10 cellular contexts compared by ENCODE assay signal in genomic region chr14:78902010-78902623, GRCh38.
DNase-seq lines count a peak whose midpoint lies in the region; ATAC-seq, FAIRE-seq and TF ChIP-seq lines count a peak whose summit lies in the region.
"Had no signal": no experiment of that assay in that cellular context is flagged by ENCODE, and none has a peak within 500 bp of the region (broad histone marks: within the 10 kb centered on the region; RNA-seq: fewer than 3 reads in every experiment).

No MANE protein-coding gene starts in this region.

- DNase-seq in A172 (ENCODE audit: low spot score) (peak; percentile 14), EL (peak; percentile 47), NCI-H1930 (lab: John Stamatoyannopoulos, UW) (peak; percentile 40 to 51), bronchial epithelial cell (ENCODE audit: low read depth) (peak; percentile 26), myocyte (ENCODE audit: low read depth) (peak; percentile 61)
- DNase-seq in effector memory CD8-positive, alpha-beta T cell: no peak
- DNase-seq in stimulated activated CD4-positive, alpha-beta T cell treated with anti-CD3 and anti-CD28 coated beads, Interleukin-4, amount 100 ng/mL, for 1 hour: no peak
- DNase-seq in CD4-positive, alpha-beta memory T cell: no peak

- no peak overlapping the region for H3K27ac Mint-ChIP-seq in effector memory CD8-positive, alpha-beta T cell
- no peak overlapping the region for H3K27ac Mint-ChIP-seq in CD4-positive, alpha-beta memory T cell

- H3K36me3 Mint-ChIP-seq in effector memory CD8-positive, alpha-beta T cell (ENCODE audit: insufficient read depth): no peaks in the 10 kb centered on the region
- H3K36me3 Mint-ChIP-seq in CD4-positive, alpha-beta memory T cell: no peaks in the 10 kb centered on the region

- H3K9me3 ChIP-seq in CD4-positive, alpha-beta memory T cell (ENCODE audit: control insufficient read depth in 1 of 2, low read length in 2 of 2): no peaks in the 10 kb centered on the region
- H3K9me3 ChIP-seq: thoracic aorta had no signal

- no peak for FAIRE-seq in bronchial epithelial cell (lab: Jason Lieb, UNC)

- no peaks in the 10 kb centered on the region for H3K4me1 Mint-ChIP-seq in effector memory CD8-positive, alpha-beta T cell (ENCODE audit: low read depth in 2 of 2)
- no peaks in the 10 kb centered on the region for H3K4me1 Mint-ChIP-seq in CD4-positive, alpha-beta memory T cell

- intact Hi-C loops in CD4-positive, alpha-beta memory T cell (cut with micrococcal nuclease): no loop called here

- no peak overlapping the region for H3K4me3 ChIP-seq in bronchial epithelial cell (ENCODE audit: low read depth, low read length)
- H3K4me3 ChIP-seq in CD4-positive, alpha-beta memory T cell (ENCODE audit: low read length in 2 of 2): no peak overlapping the region
- H3K4me3 ChIP-seq: thoracic aorta had no signal

- POLR2A ChIA-PET in CD4-positive, alpha-beta memory T cell (lab: Charles Lee; ENCODE audit: partially characterized antibody): no interaction called here

- H3K4me1 ChIP-seq in CD4-positive, alpha-beta memory T cell (ENCODE audit: insufficient read depth, low read length): no peaks in the 10 kb centered on the region

- H3K27me3 Mint-ChIP-seq in effector memory CD8-positive, alpha-beta T cell: no peaks in the 10 kb centered on the region
- H3K27me3 Mint-ChIP-seq in CD4-positive, alpha-beta memory T cell: peaks cover 0 to 2% of the 10 kb centered on the region in 2 donors

- no peaks in the 10 kb centered on the region for H3K36me3 ChIP-seq in bronchial epithelial cell (ENCODE audit: control insufficient read depth, insufficient read depth, low read length)
- H3K36me3 ChIP-seq in CD4-positive, alpha-beta memory T cell (ENCODE audit: insufficient read depth, low read length): no peaks in the 10 kb centered on the region
- H3K36me3 ChIP-seq: thoracic aorta had no signal

- H3K27ac ChIP-seq in CD4-positive, alpha-beta memory T cell (ENCODE audit: low read depth, low read length): no peak overlapping the region
- H3K27ac ChIP-seq: epithelial cell of prostate, thoracic aorta had no signal

- ATAC-seq in effector memory CD8-positive, alpha-beta T cell (replicated peaks): no peak

- CTCF ChIA-PET in CD4-positive, alpha-beta memory T cell (lab: Charles Lee; ENCODE audit: partially characterized antibody): no interaction called here

- peaks cover 1% of the 10 kb centered on the region for H3K27me3 ChIP-seq in bronchial epithelial cell (ENCODE audit: control insufficient read depth, insufficient read depth, low read length)
- no peaks in the 10 kb centered on the region for H3K27me3 ChIP-seq in CD4-positive, alpha-beta memory T cell (ENCODE audit: insufficient read depth, low read length)

- H3K9me3 Mint-ChIP-seq in effector memory CD8-positive, alpha-beta T cell: peaks cover 3 to 8% of the 10 kb centered on the region in 2 donors
- H3K9me3 Mint-ChIP-seq in CD4-positive, alpha-beta memory T cell: peaks cover 0 to 5% (median under 1%) of the 10 kb centered on the region in 8 donors

- H3K4me3 Mint-ChIP-seq in effector memory CD8-positive, alpha-beta T cell: no peak overlapping the region
- H3K4me3 Mint-ChIP-seq in CD4-positive, alpha-beta memory T cell: no peak overlapping the region

- peak; percentile 68 for TF ChIP-seq CTCF in bronchial epithelial cell (IDR thresholded peaks at IDR 0.05; ENCODE audit: insufficient read depth, low read length, severe bottlenecking)

Comparison
In these comparisons a context has a peak if more than half of its experiments do, and no peak if none do; other contexts are left out.
1. DNase-seq: peak in A172 (single experiment), EL (single experiment), NCI-H1930 (2 of 2), bronchial epithelial cell (single experiment) and myocyte (single experiment); none in effector memory CD8-positive, alpha-beta T cell (0 of 3), stimulated activated CD4-positive, alpha-beta T cell treated with anti-CD3 and anti-CD28 coated beads, Interleukin-4, amount 100 ng/mL, for 1 hour (single experiment) and CD4-positive, alpha-beta memory T cell (0 of 5).